In the genomic region with DNA sequence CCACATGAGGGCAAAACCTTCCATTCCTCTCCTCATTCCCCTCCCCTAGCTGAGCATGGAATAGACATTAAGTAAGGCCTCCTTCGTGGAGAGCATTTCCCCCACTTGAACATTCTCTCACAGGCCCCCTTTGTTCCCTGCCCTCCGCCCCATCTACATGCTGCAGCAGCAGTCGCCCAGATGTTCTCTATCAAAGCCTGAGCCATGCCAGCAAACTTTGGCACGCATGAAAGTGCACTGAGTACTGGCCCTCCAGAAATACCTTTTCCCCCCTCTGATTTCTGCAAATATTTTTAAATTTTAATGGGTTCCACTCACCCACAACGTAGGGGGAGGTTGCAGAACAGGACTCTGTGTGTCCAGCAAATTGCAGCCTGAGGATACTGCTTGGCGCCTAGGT, we compare ENCODE assay signal across 20 cellular contexts. TPM values are rescaled to one million over a fixed set of nuclear protein-coding genes. Genes with fewer than 3 reads are reported as not detected.
DNase-seq lines count a peak whose midpoint lies in the region; TF ChIP-seq lines count a peak whose summit lies in the region.
"Had no signal": no experiment of that assay in that cellular context is flagged by ENCODE, and none has a peak within 500 bp of the region (broad histone marks: within the 10 kb centered on the region; RNA-seq: fewer than 3 reads in every experiment).

No MANE protein-coding gene starts in this region.

- no peaks in the 10 kb centered on the region for H3K36me3 ChIP-seq in prostate gland
- H3K36me3 ChIP-seq: HAP-1 had no signal

- H3K4me1 ChIP-seq in prostate gland (replicated peaks): no peaks in the 10 kb centered on the region
- H3K4me1 ChIP-seq: HAP-1 had no signal

- 46% methylated on average over 6 of the region's 6 CpGs for WGBS in prostate gland

- H3K4me3 ChIP-seq in prostate gland: no peak overlapping the region
- H3K4me3 ChIP-seq: HAP-1 had no signal

- no peaks in the 10 kb centered on the region for H3K9me3 ChIP-seq in prostate gland
- H3K9me3 ChIP-seq: HAP-1 had no signal

- intact Hi-C loops in prostate gland (cut with DNase I): no loop called here

- TF ChIP-seq CTCF in prostate gland (IDR thresholded peaks at IDR 0.05): no peak

- H3K27me3 ChIP-seq in prostate gland (replicated peaks; ENCODE audit: insufficient read depth): no peaks in the 10 kb centered on the region

- H3K27ac ChIP-seq in prostate gland: no peak overlapping the region
- H3K27ac ChIP-seq: 22Rv1 had no signal

- no peak for TF ChIP-seq POLR2A in prostate gland (IDR thresholded peaks at IDR 0.05)

- DNase-seq in NCI-H82 (lab: John Stamatoyannopoulos, UW) (peak; percentile 37), NCI-H82 treated with DMSO at 0.1 percent for 48 hours (lab: John Stamatoyannopoulos, UW; ENCODE audit: unreplicated experiment) (no peak), RPMI7951 (ENCODE audit: low read depth) (peak; percentile 27), fibroblast of gingiva (ENCODE audit: low read depth) (peak; percentile 34), T-helper 9 cell (no peak), prostate gland (ENCODE audit: low spot score) (no peak), UCSD-AML1 (lab: John Stamatoyannopoulos, UW; ENCODE audit: unreplicated experiment) (no peak)
- DNase-seq: ACHN; AML-193; C1 segment of cervical spinal cord; Calu3; CD4-positive, alpha-beta memory T cell; COR-L47; DMS53; DMS79 treated with DMSO at 0.1 percent for 48 hours; GF-D8; GOT3; HFFc6 had no signal

RNA-seq across cellular contexts. Expression of a gene that starts 20.9 kb away (rescaled TPM):
- 19.8 and 21.1 TPM in 2 replicates for total RNA-seq in RPMI7951 (2014; rRNA removed; shearing (Covaris generic))
- 10 to 100 TPM in 1 of 2 donors, 1 to 10 TPM in 1; 8.7 to 12.2 TPM for total RNA-seq in prostate gland

Comparison
In these comparisons a context has a peak if more than half of its experiments do, and no peak if none do; other contexts are left out.
1. DNase-seq: peak in NCI-H82 (single experiment), RPMI7951 (single experiment) and fibroblast of gingiva (single experiment); none in NCI-H82 treated with DMSO at 0.1 percent for 48 hours (single experiment), T-helper 9 cell (single experiment), prostate gland (single experiment) and UCSD-AML1 (single experiment).